Comparison of ENCODE assay signal across 17 cellular contexts in genomic region chr1:190399233-190399632, GRCh38.
A peak's percentile ranks its signal among the peaks of the same experiment; 100 is the strongest.
DNase-seq lines count a peak whose midpoint lies in the region; ATAC-seq and TF ChIP-seq lines count a peak whose summit lies in the region.
"Had no signal": no experiment of that assay in that cellular context is flagged by ENCODE, and none has a peak within 500 bp of the region (broad histone marks: within the 10 kb centered on the region; RNA-seq: fewer than 3 reads in every experiment).

No MANE protein-coding gene starts in this region.

- no peak for TF ChIP-seq CTCF in GM06990 (IDR thresholded peaks at IDR 0.05; ENCODE audit: insufficient read depth, low read length, poor library complexity, severe bottlenecking)
- TF ChIP-seq CTCF in MM.1S (IDR thresholded peaks at IDR 0.05; ENCODE audit: low read length) = no peak
- no peak for TF ChIP-seq CTCF in coronary artery (IDR thresholded peaks at IDR 0.05)

- no peak overlapping the region; the same call in 1 of the 2 replicates for H3K4me3 ChIP-seq in GM06990 (replicated peaks; ENCODE audit: low read depth, low read length)
- peak overlapping the region; percentile 34 for H3K4me3 ChIP-seq in MM.1S (ENCODE audit: low read length)
- H3K4me3 ChIP-seq in coronary artery = no peak overlapping the region

- ATAC-seq in HG03378 (IDR thresholded peaks at IDR 0.05; ENCODE audit: unreplicated experiment) = peak; percentile 50

- H3K79me2 ChIP-seq in MM.1S (ENCODE audit: low read length) = no peaks in the 10 kb centered on the region

- no peaks in the 10 kb centered on the region for H3K9me3 ChIP-seq in MM.1S (replicated peaks; ENCODE audit: insufficient read depth, low read length)

- no peak overlapping the region; the same call in 1 of the 2 replicates for H3K27ac ChIP-seq in MM.1S (ENCODE audit: low read length)
- H3K27ac ChIP-seq in coronary artery = no peak overlapping the region
- H3K27ac ChIP-seq: C4-2B had no signal

- no peaks in the 10 kb centered on the region for H3K9me2 ChIP-seq in MM.1S (replicated peaks; ENCODE audit: insufficient read depth, low read length)

- peak overlapping the region; percentile 14 for H2AFZ ChIP-seq in MM.1S (ENCODE audit: low read length)

- H3K9ac ChIP-seq in MM.1S (ENCODE audit: low read length) = no peak overlapping the region

- H3F3A ChIP-seq in MM.1S (ENCODE audit: insufficient read depth, low read length) = no peaks in the 10 kb centered on the region; the same call in 1 of the 2 replicates

- H3K27me3 ChIP-seq in GM06990 (replicated peaks; ENCODE audit: control insufficient read depth, insufficient read depth, low read length) = no peaks in the 10 kb centered on the region
- H3K27me3 ChIP-seq in MM.1S (replicated peaks; ENCODE audit: insufficient read depth, low read length) = no peaks in the 10 kb centered on the region

- peaks cover 7% of the 10 kb centered on the region for H3K4me1 ChIP-seq in MM.1S (ENCODE audit: low read length)

- H3K4me2 ChIP-seq in MM.1S (ENCODE audit: low read depth, low read length) = peak overlapping the region; percentile 53

- H4K20me1 ChIP-seq in MM.1S (ENCODE audit: insufficient read depth, low read length) = no peaks in the 10 kb centered on the region

- DNase-seq in GM06990 (ENCODE audit: extremely low read depth, insufficient read length) (peak; percentile 13), MM.1S (peak; percentile 52), coronary artery (ENCODE audit: low spot score) (no peak), NCI-H2081 treated with DMSO at 0.1 percent for 48 hours (lab: John Stamatoyannopoulos, UW) (no peak), SW480 (ENCODE audit: low spot score) (no peak)
- DNase-seq in stimulated activated CD8-positive, alpha-beta memory T cell treated with anti-CD3 and anti-CD28 coated beads, Interleukin-4, amount 100 ng/mL, for 48 hours = no peak
- DNase-seq: ACHN; CD4-positive, alpha-beta memory T cell; DMS79 treated with DMSO at 0.1 percent for 48 hours; EL; GDM1; GOT3; H9; IMR-90; KBM-7 had no signal

- H3K36me3 ChIP-seq in GM06990 (ENCODE audit: control insufficient read depth, insufficient read depth, low read length) = no peaks in the 10 kb centered on the region
- H3K36me3 ChIP-seq in MM.1S (replicated peaks; ENCODE audit: insufficient read depth, low read length) = no peaks in the 10 kb centered on the region

Comparison
In these comparisons a context has a peak if more than half of its experiments do, and no peak if none do; other contexts are left out.
1. DNase-seq: peak in GM06990 (single experiment) and MM.1S (single experiment); none in coronary artery (single experiment), stimulated activated CD8-positive, alpha-beta memory T cell treated with anti-CD3 and anti-CD28 coated beads, Interleukin-4, amount 100 ng/mL, for 48 hours (single experiment), NCI-H2081 treated with DMSO at 0.1 percent for 48 hours (single experiment) and SW480 (single experiment).